ENCODE assay signal across 1 cellular context in genomic region chr2:47510745-47511144, GRCh38.
TF ChIP-seq lines count a peak whose summit lies in the region.

No MANE protein-coding gene starts in this region.

TF ChIP-seq in GM12878, 131 proteins besides CTCF, POLR2A, EP300 and RAD21 (continued from another document):
- TF ChIP-seq, protein P1, sequence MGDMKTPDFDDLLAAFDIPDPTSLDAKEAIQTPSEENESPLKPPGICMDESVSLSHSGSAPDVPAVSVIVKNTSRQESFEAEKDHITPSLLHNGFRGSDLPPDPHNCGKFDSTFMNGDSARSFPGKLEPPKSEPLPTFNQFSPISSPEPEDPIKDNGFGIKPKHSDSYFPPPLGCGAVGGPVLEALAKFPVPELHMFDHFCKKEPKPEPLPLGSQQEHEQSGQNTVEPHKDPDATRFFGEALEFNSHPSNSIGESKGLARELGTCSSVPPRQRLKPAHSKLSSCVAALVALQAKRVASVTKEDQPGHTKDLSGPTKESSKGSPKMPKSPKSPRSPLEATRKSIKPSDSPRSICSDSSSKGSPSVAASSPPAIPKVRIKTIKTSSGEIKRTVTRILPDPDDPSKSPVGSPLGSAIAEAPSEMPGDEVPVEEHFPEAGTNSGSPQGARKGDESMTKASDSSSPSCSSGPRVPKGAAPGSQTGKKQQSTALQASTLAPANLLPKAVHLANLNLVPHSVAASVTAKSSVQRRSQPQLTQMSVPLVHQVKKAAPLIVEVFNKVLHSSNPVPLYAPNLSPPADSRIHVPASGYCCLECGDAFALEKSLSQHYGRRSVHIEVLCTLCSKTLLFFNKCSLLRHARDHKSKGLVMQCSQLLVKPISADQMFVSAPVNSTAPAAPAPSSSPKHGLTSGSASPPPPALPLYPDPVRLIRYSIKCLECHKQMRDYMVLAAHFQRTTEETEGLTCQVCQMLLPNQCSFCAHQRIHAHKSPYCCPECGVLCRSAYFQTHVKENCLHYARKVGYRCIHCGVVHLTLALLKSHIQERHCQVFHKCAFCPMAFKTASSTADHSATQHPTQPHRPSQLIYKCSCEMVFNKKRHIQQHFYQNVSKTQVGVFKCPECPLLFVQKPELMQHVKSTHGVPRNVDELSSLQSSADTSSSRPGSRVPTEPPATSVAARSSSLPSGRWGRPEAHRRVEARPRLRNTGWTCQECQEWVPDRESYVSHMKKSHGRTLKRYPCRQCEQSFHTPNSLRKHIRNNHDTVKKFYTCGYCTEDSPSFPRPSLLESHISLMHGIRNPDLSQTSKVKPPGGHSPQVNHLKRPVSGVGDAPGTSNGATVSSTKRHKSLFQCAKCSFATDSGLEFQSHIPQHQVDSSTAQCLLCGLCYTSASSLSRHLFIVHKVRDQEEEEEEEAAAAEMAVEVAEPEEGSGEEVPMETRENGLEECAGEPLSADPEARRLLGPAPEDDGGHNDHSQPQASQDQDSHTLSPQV (IDR thresholded peaks at IDR 0.05) = no peak
